In the genomic region with DNA sequence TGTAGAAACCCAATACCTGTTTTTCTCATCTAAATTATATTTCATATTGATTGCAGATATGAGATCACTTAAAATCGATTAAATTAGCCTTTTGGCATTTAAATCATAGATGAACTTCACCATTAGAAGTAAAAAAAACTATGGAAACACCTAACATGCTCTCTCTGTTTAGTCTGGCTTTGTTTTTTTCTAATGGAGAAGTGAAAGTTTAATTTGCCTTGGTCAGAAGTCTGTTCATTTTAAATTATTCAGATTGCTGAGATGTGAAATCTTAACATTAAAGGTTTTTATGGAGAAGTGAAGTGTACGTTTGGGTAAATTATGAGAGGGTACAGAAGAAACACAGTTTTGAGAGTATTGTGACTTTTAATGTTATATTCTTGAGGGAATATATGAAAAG, we compare ENCODE assay signal across 15 cellular contexts. TPM values are rescaled to one million over a fixed set of nuclear protein-coding genes. Genes with fewer than 3 reads are reported as not detected.
DNase-seq lines count a peak whose midpoint lies in the region; ATAC-seq and TF ChIP-seq lines count a peak whose summit lies in the region.
"Had no signal": no experiment of that assay in that cellular context is flagged by ENCODE, and none has a peak within 500 bp of the region (broad histone marks: within the 10 kb centered on the region; RNA-seq: fewer than 3 reads in every experiment).

No MANE protein-coding gene starts in this region.

- H2AFZ ChIP-seq in Karpas-422 (ENCODE audit: low read length), result no peak overlapping the region
- H2AFZ ChIP-seq: GM23248 had no signal

- H3K9me3 Mint-ChIP-seq in CD8-positive, alpha-beta T cell, result no peaks in the 10 kb centered on the region
- H3K9me3 Mint-ChIP-seq in central memory CD8-positive, alpha-beta T cell, result no peaks in the 10 kb centered on the region
- no peaks in the 10 kb centered on the region for H3K9me3 Mint-ChIP-seq in neural crest cell
- H3K9me3 Mint-ChIP-seq: CD8-positive, alpha-beta memory T cell had no signal

- peaks cover 26% of the 10 kb centered on the region for H3K36me3 ChIP-seq in CD8-positive, alpha-beta T cell (ENCODE audit: insufficient read depth, low read length)
- H3K36me3 ChIP-seq in Karpas-422 (ENCODE audit: insufficient read depth, low read length), result peaks cover 71% of the 10 kb centered on the region

- H4K20me1 ChIP-seq in Karpas-422 (ENCODE audit: insufficient read depth, low read depth, low read length), result no peaks in the 10 kb centered on the region

- H3K9me3 ChIP-seq in CD8-positive, alpha-beta T cell (ENCODE audit: low read length), result no peaks in the 10 kb centered on the region
- no peaks in the 10 kb centered on the region for H3K9me3 ChIP-seq in Karpas-422 (ENCODE audit: low read length)
- H3K9me3 ChIP-seq: BLaER1 treated with 17β-estradiol and CSF1 and Interleukin-3, amounts not matched to agents 10 nM and 100 nM had no signal

- H3K9ac ChIP-seq in Karpas-422 (ENCODE audit: low read length), result no peak overlapping the region
- H3K9ac ChIP-seq: BLaER1 treated with 17β-estradiol and CSF1 and Interleukin-3, amounts not matched to agents 10 nM and 100 nM; GM23248 had no signal

- no peaks in the 10 kb centered on the region for H3K27me3 ChIP-seq in CD8-positive, alpha-beta T cell (ENCODE audit: insufficient read depth, low read length)
- H3K27me3 ChIP-seq in Karpas-422 (ENCODE audit: low read length), result no peaks in the 10 kb centered on the region
- H3K27me3 ChIP-seq: BLaER1 treated with 17β-estradiol and CSF1 and Interleukin-3, amounts not matched to agents 10 nM and 100 nM had no signal

- DNase-seq in CD8-positive, alpha-beta T cell, result no peak
- DNase-seq in Karpas-422 (peak; percentile 62), neural crest cell (ENCODE audit: low read depth, low spot score) (no peak), ureter (ENCODE audit: low spot score) (no peak), KBM-7 (no peak)
- DNase-seq in central memory CD8-positive, alpha-beta T cell (ENCODE audit: low spot score in 2 of 2), result no peak
- DNase-seq: CD8-positive, alpha-beta memory T cell; COR-L47; DMS 273 treated with DMSO at 0.1 percent for 48 hours; GM23248; HCEC 1CT; IMR-90 had no signal

- H3K27me3 Mint-ChIP-seq in CD8-positive, alpha-beta T cell (ENCODE audit: low read depth), result no peaks in the 10 kb centered on the region
- no peaks in the 10 kb centered on the region for H3K27me3 Mint-ChIP-seq in central memory CD8-positive, alpha-beta T cell
- H3K27me3 Mint-ChIP-seq in neural crest cell (ENCODE audit: low read depth), result no peaks in the 10 kb centered on the region
- H3K27me3 Mint-ChIP-seq: B cell; CD8-positive, alpha-beta memory T cell had no signal

- H3K36me3 Mint-ChIP-seq in CD8-positive, alpha-beta T cell, result peaks cover 47% of the 10 kb centered on the region
- peaks cover 43% of the 10 kb centered on the region for H3K36me3 Mint-ChIP-seq in central memory CD8-positive, alpha-beta T cell (ENCODE audit: insufficient read depth)
- H3K36me3 Mint-ChIP-seq in neural crest cell (ENCODE audit: low read depth), result peaks cover 8% of the 10 kb centered on the region

- POLR2A ChIA-PET in CD8-positive, alpha-beta T cell (lab: Charles Lee), result no interaction called here

- H3K79me2 ChIP-seq in Karpas-422 (ENCODE audit: low read length), result peaks cover 91% of the 10 kb centered on the region

- ATAC-seq in CD8-positive, alpha-beta T cell, result no peak
- ATAC-seq in central memory CD8-positive, alpha-beta T cell (replicated peaks; ENCODE audit: extremely low read depth, poor library complexity, severe bottlenecking), result no peak
- ATAC-seq in HG03135 (IDR thresholded peaks at IDR 0.05; ENCODE audit: unreplicated experiment), result no peak

- H3K4me1 Mint-ChIP-seq in CD8-positive, alpha-beta T cell (ENCODE audit: low read depth), result peaks cover 3% of the 10 kb centered on the region
- no peaks in the 10 kb centered on the region for H3K4me1 Mint-ChIP-seq in central memory CD8-positive, alpha-beta T cell
- H3K4me1 Mint-ChIP-seq in neural crest cell, result no peaks in the 10 kb centered on the region

- peak overlapping the region; percentile 14 for H3K27ac Mint-ChIP-seq in CD8-positive, alpha-beta T cell
- H3K27ac Mint-ChIP-seq in central memory CD8-positive, alpha-beta T cell (ENCODE audit: low read depth), result peak overlapping the region; percentile 63
- H3K27ac Mint-ChIP-seq in neural crest cell (ENCODE audit: unreplicated experiment), result peak overlapping the region; percentile 8
- H3K27ac Mint-ChIP-seq: B cell had no signal

- no peak overlapping the region for H3K4me2 ChIP-seq in Karpas-422 (ENCODE audit: low read depth, low read length, poor library complexity, severe bottlenecking)
- H3K4me2 ChIP-seq: BLaER1 treated with 17β-estradiol and CSF1 and Interleukin-3, amounts not matched to agents 10 nM and 100 nM had no signal

- no peak overlapping the region for H3K4me3 ChIP-seq in CD8-positive, alpha-beta T cell (ENCODE audit: low read depth, low read length)
- no peak overlapping the region for H3K4me3 ChIP-seq in Karpas-422 (ENCODE audit: low read length)
- H3K4me3 ChIP-seq: BLaER1 treated with 17β-estradiol and CSF1 and Interleukin-3, amounts not matched to agents 10 nM and 100 nM; GM23248 had no signal

- H3K9me2 ChIP-seq in Karpas-422 (replicated peaks; ENCODE audit: insufficient read depth, low read length), result no peaks in the 10 kb centered on the region

- no peak overlapping the region for H3K4me3 Mint-ChIP-seq in CD8-positive, alpha-beta T cell
- H3K4me3 Mint-ChIP-seq in central memory CD8-positive, alpha-beta T cell, result no peak overlapping the region
- no peak overlapping the region for H3K4me3 Mint-ChIP-seq in neural crest cell
- H3K4me3 Mint-ChIP-seq: B cell; CD8-positive, alpha-beta memory T cell had no signal

- in situ Hi-C loops in KBM-7 (cut with MboI; ENCODE audit: low pct_unique_long_range_greater_than_20kb, low sequenced_read_pairs), result no loop called here

- no peak for TF ChIP-seq CTCF in CD8-positive, alpha-beta T cell (IDR thresholded peaks at IDR 0.05)
- no peak for TF ChIP-seq CTCF in neural crest cell (conservative IDR thresholded peaks at IDR 0.05)

- H3K4me1 ChIP-seq in CD8-positive, alpha-beta T cell (ENCODE audit: insufficient read depth, low read length), result peaks cover 9% of the 10 kb centered on the region
- peaks cover 52% of the 10 kb centered on the region for H3K4me1 ChIP-seq in Karpas-422 (ENCODE audit: low read length)

- CTCF ChIA-PET in CD8-positive, alpha-beta T cell (lab: Charles Lee), result no interaction called here

- H3K27ac ChIP-seq in CD8-positive, alpha-beta T cell (ENCODE audit: low read depth, low read length), result no peak overlapping the region
- H3K27ac ChIP-seq in Karpas-422 (ENCODE audit: low read length), result peak overlapping the region; percentile 51
- H3K27ac ChIP-seq: BLaER1 treated with 17β-estradiol and CSF1 and Interleukin-3, amounts not matched to agents 10 nM and 100 nM; GM23248 had no signal

- intact Hi-C loops in CD8-positive, alpha-beta T cell (cut with DNase I, micrococcal nuclease), result no loop called here

RNA-seq across cellular contexts. Expression of a gene that starts 6.7 kb away (rescaled TPM):
- total RNA-seq in CD8-positive, alpha-beta T cell, result 10 to 100 TPM; 17.8 to 20.0 TPM
- total RNA-seq in Karpas-422 (2014; rRNA removed; shearing (Covaris generic); ENCODE audit: low replicate concordance), result 44.0 and 45.7 TPM in 2 replicates
- total RNA-seq in neural crest cell (74.0 and 75.2 TPM in 2 replicates), ureter (40.9 TPM)

RNA-seq across cellular contexts. Expression of a gene that starts 17.1 kb away (rescaled TPM):
- 10 to 100 TPM; 16.6 to 20.7 TPM for total RNA-seq in CD8-positive, alpha-beta T cell
- 2.2 and 7.3 TPM in 2 replicates for total RNA-seq in Karpas-422 (2014; rRNA removed; shearing (Covaris generic); ENCODE audit: low replicate concordance)
- total RNA-seq in neural crest cell (13.8 and 14.3 TPM in 2 replicates), ureter (11.4 TPM)

Comparison
In these comparisons a context has a peak if more than half of its experiments do, and no peak if none do; other contexts are left out.
1. H3K27ac Mint-ChIP-seq: peak in every context shown above with its lines; median percentile 63 in central memory CD8-positive, alpha-beta T cell; 14 in CD8-positive, alpha-beta T cell; 8 in neural crest cell.